Comparison of ENCODE assay signal across 8 cellular contexts in genomic region chr18:50744253-50744652, GRCh38.
"Had no signal": no experiment of that assay in that cellular context is flagged by ENCODE, and none has a peak within 500 bp of the region (broad histone marks: within the 10 kb centered on the region; RNA-seq: fewer than 3 reads in every experiment).

No MANE protein-coding gene starts in this region.

- ATAC-seq: GM12878 had no signal

- H3K4me3 ChIP-seq: GM12878 had no signal

- FAIRE-seq: G401.6, GM12878, GM12891, GM12892, GM18507, GM19239 had no signal

- DNase-seq: GDM1, GF-D8 had no signal
